Comparison of ENCODE assay signal across 12 cellular contexts in the genomic region with DNA sequence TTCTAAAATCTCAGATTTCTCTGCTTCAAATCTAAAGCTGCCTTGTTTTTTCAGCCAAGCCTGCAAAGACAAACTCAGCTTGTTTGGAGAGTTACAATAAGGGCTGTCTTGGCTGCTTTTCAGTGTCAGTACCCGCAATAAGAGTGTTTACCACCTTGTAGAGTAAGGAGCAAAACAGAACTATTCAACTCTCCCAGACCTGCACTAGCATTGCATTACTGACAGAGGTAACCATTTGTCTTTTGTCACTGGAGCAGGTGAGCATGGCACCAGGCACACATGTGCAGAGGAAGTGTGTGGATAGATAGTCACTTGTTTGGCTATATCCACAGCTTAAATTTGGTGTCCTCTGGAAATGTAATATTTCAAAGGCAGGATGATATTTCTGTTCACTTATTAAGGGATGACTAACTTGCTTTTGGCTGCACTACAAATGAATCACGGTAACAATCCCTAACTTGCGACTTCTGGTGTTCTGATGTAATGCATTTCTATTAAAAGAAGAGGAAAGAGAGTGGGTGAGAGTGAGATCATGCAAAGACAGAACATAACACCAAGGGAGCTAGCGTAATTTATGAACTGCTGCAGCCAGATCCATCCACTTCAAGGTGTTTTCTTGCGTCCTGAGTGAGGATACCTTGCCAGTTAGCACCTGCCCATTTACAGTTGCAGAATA. TPM values are rescaled to one million over a fixed set of nuclear protein-coding genes. Genes with fewer than 3 reads are reported as not detected.
DNase-seq lines count a peak whose midpoint lies in the region; ATAC-seq and TF ChIP-seq lines count a peak whose summit lies in the region.
"Had no signal": no experiment of that assay in that cellular context is flagged by ENCODE, and none has a peak within 500 bp of the region (broad histone marks: within the 10 kb centered on the region; RNA-seq: fewer than 3 reads in every experiment).

No MANE protein-coding gene starts in this region.

- no peaks in the 10 kb centered on the region for H3K9me2 ChIP-seq in GM23248 (ENCODE audit: insufficient read depth)

- no peak overlapping the region for H3K4me3 Mint-ChIP-seq in activated CD4-positive, alpha-beta memory T cell treated with anti-CD3 and anti-CD28 coated beads for 36 hours

- TF ChIP-seq CTCF in gastroesophageal sphincter (IDR thresholded peaks at IDR 0.05) (no peak), gastrocnemius medialis (IDR thresholded peaks at IDR 0.05 in 4 of 5, conservative IDR thresholded peaks at IDR 0.05 in 1 of 5) (no peak)

- H3F3A ChIP-seq in GM23248 (ENCODE audit: insufficient read depth), result 0 out of 2 replicates have a peak, but pooled peaks cover 4% of the 10 kb centered on the region

- TF ChIP-seq POLR2A in gastroesophageal sphincter (IDR thresholded peaks at IDR 0.05) (no peak), gastrocnemius medialis (IDR thresholded peaks at IDR 0.05) (no peak)

- no peaks in the 10 kb centered on the region for H3K79me2 ChIP-seq in GM23248 (ENCODE audit: insufficient read depth)

- H3K36me3 Mint-ChIP-seq in activated CD4-positive, alpha-beta memory T cell treated with anti-CD3 and anti-CD28 coated beads for 36 hours, result no peaks in the 10 kb centered on the region

- CTCF ChIA-PET in activated CD4-positive, alpha-beta memory T cell treated with anti-CD3 and anti-CD28 coated beads for 36 hours (lab: Charles Lee), result no interaction called here

- no peak overlapping the region for H2AFZ ChIP-seq in GM23248

- no peaks in the 10 kb centered on the region for H3K9me3 Mint-ChIP-seq in activated CD4-positive, alpha-beta memory T cell treated with anti-CD3 and anti-CD28 coated beads for 36 hours

- WGBS in GM23248 (ENCODE audit: low coverage in 1 of 2, low lambda C conversion rate in 2 of 2, missing lambda C conversion rate in 2 of 2), 2 experiments, result 2% methylated on average over 5 of the region's 5 CpGs
- 11 to 29% methylated on average over 5 of the region's 5 CpGs for WGBS in gastroesophageal sphincter (ENCODE audit: low coverage in 1 of 2), 2 donors

- no peak overlapping the region for H3K9ac ChIP-seq in GM23248

- no peaks in the 10 kb centered on the region for H4K20me1 ChIP-seq in GM23248 (ENCODE audit: insufficient read depth)

- POLR2A ChIA-PET in activated CD4-positive, alpha-beta memory T cell treated with anti-CD3 and anti-CD28 coated beads for 36 hours (lab: Charles Lee), result no interaction called here

- peaks cover 4% of the 10 kb centered on the region for H3K4me1 ChIP-seq in GM23248 (ENCODE audit: insufficient read depth)
- peaks cover 0 to 40% (median 0%) of the 10 kb centered on the region in 3 donors for H3K4me1 ChIP-seq in gastroesophageal sphincter
- H3K4me1 ChIP-seq in gastrocnemius medialis, result peaks cover 0 to 5% of the 10 kb centered on the region in 2 donors

- H3K4me2 ChIP-seq in GM23248 (ENCODE audit: unreplicated experiment), result peak overlapping the region; percentile 48

- H3K27ac ChIP-seq in GM23248 (no peak overlapping the region), gastroesophageal sphincter (peak overlapping the region in 3 of 4 donors; percentile 50 to 75 (median 65)), gastrocnemius medialis (peak overlapping the region in 1 of 4 donors; percentile 36)
- H3K27ac ChIP-seq: VCaP had no signal

- H3K36me3 ChIP-seq in GM23248 (ENCODE audit: low read depth) (no peaks in the 10 kb centered on the region), gastroesophageal sphincter (no peaks in the 10 kb centered on the region), gastrocnemius medialis (no peaks in the 10 kb centered on the region)

- ATAC-seq in gastroesophageal sphincter, result peak; percentile 89
- peak; percentile 74 to 88 for ATAC-seq in gastrocnemius medialis
- no peak for ATAC-seq in GM19467 (IDR thresholded peaks at IDR 0.05; ENCODE audit: unreplicated experiment)
- ATAC-seq: left lobe of liver had no signal

- intact Hi-C loops in gastrocnemius medialis (cut with DNase I; ENCODE audit: low total_unique reads), result no loop called here
- intact Hi-C loops in activated CD4-positive, alpha-beta memory T cell treated with anti-CD3 and anti-CD28 coated beads for 36 hours (cut with micrococcal nuclease), result no loop called here

- H3K27ac Mint-ChIP-seq in activated CD4-positive, alpha-beta memory T cell treated with anti-CD3 and anti-CD28 coated beads for 36 hours, result no peak overlapping the region

- no peaks in the 10 kb centered on the region for H3K27me3 Mint-ChIP-seq in activated CD4-positive, alpha-beta memory T cell treated with anti-CD3 and anti-CD28 coated beads for 36 hours

- no peak for TF ChIP-seq EP300 in gastroesophageal sphincter (IDR thresholded peaks at IDR 0.05)

- in situ Hi-C loops in GM23248 (cut with MboI) (no loop called here), gastrocnemius medialis (cut with MboI; ENCODE audit: low sequenced_read_pairs in 4 of 4) (no loop called here)

- peak; percentile 81 for DNase-seq in GM23248
- DNase-seq in amniotic epithelial cell (ENCODE audit: low read depth), result peak; percentile 14
- no peak for DNase-seq in gastrocnemius medialis
- no peak for DNase-seq in activated CD4-positive, alpha-beta memory T cell treated with anti-CD3 and anti-CD28 coated beads for 36 hours
- DNase-seq in stimulated activated CD4-positive, alpha-beta T cell treated with anti-CD3 and anti-CD28 coated beads, Interleukin-4, amount 100 ng/mL, for 1 hour, result no peak
- no peak for DNase-seq in T-helper 2 cell
- DNase-seq: COR-L47, MM.1S had no signal

- no peaks in the 10 kb centered on the region for H3K9me3 ChIP-seq in GM23248 (ENCODE audit: low read depth)
- H3K9me3 ChIP-seq in gastroesophageal sphincter, result no peaks in the 10 kb centered on the region
- no peaks in the 10 kb centered on the region for H3K9me3 ChIP-seq in gastrocnemius medialis

- H3K4me1 Mint-ChIP-seq in activated CD4-positive, alpha-beta memory T cell treated with anti-CD3 and anti-CD28 coated beads for 36 hours (ENCODE audit: low read depth), result no peaks in the 10 kb centered on the region

- H3K27me3 ChIP-seq in GM23248 (replicated peaks; ENCODE audit: insufficient read depth), result no peaks in the 10 kb centered on the region; the same call in 1 of the 2 replicates
- H3K27me3 ChIP-seq in gastroesophageal sphincter, result no peaks in the 10 kb centered on the region
- H3K27me3 ChIP-seq in gastrocnemius medialis, result peaks cover 0 to 4% (median 0%) of the 10 kb centered on the region in 3 donors

- H3K4me3 ChIP-seq in GM23248 (no peak overlapping the region), gastroesophageal sphincter (no peak overlapping the region), gastrocnemius medialis (no peak overlapping the region)

RNA-seq across cellular contexts. Expression of a gene that starts 38.6 kb away (rescaled TPM):
- not detected in 2 replicates for total RNA-seq in GM23248 (2014; rRNA removed; shearing (Covaris generic))
- not detected in 2 replicates for polyA plus RNA-seq in GM23248 (2016; fragmentation: Nextera tagmentation; extraction: Ambion mirVana)
- total RNA-seq in gastroesophageal sphincter (10 to 100 TPM in 1 of 4 donors, 1 to 10 TPM in 3; 7.8 to 24.8 (median 9.6) TPM), gastrocnemius medialis (under 1 TPM; 0.05 to 0.51 (median 0.11) TPM)
- total RNA-seq in activated CD4-positive, alpha-beta memory T cell treated with anti-CD3 and anti-CD28 coated beads for 36 hours, result not detected

Comparison
In these comparisons a context has a peak if more than half of its experiments do, and no peak if none do; other contexts are left out.
1. DNase-seq: peak in GM23248 (single experiment) and amniotic epithelial cell (single experiment); none in gastrocnemius medialis (0 of 2), activated CD4-positive, alpha-beta memory T cell treated with anti-CD3 and anti-CD28 coated beads for 36 hours (single experiment), stimulated activated CD4-positive, alpha-beta T cell treated with anti-CD3 and anti-CD28 coated beads, Interleukin-4, amount 100 ng/mL, for 1 hour (single experiment) and T-helper 2 cell (0 of 5).